24 cellular contexts compared by ENCODE assay signal in genomic region chr4:147640331-147640730, GRCh38. TPM values are rescaled to one million over a fixed set of nuclear protein-coding genes. Genes with fewer than 3 reads are reported as not detected.
DNase-seq lines count a peak whose midpoint lies in the region; ATAC-seq and TF ChIP-seq lines count a peak whose summit lies in the region.
"Had no signal": no experiment of that assay in that cellular context is flagged by ENCODE, and none has a peak within 500 bp of the region (broad histone marks: within the 10 kb centered on the region; RNA-seq: fewer than 3 reads in every experiment).

No MANE protein-coding gene starts in this region.

- H3K4me3 Mint-ChIP-seq in activated naive CD8-positive, alpha-beta T cell treated with anti-CD3 and anti-CD28 coated beads, Interleukin-2, amount 10 ng/mL, durations not matched to agents 7 days and 5 days, result no peak overlapping the region
- H3K4me3 Mint-ChIP-seq in activated naive CD8-positive, alpha-beta T cell treated with anti-CD3 and anti-CD28 coated beads for 36 hours, result no peak overlapping the region
- H3K4me3 Mint-ChIP-seq in T-helper 17 cell, result no peak overlapping the region
- no peak overlapping the region for H3K4me3 Mint-ChIP-seq in stimulated activated memory B cell treated with anti-CD40 and anti-IgM and Interleukin-4, amounts not matched to agents 10 μg/mL and 1 μg/mL and 100 μg/mL, for 72 hours
- H3K4me3 Mint-ChIP-seq: activated CD4-positive, alpha-beta memory T cell treated with anti-CD3 and anti-CD28 coated beads, Interleukin-2, amount 10 ng/mL, durations not matched to agents 7 days and 5 days; stimulated activated effector memory CD8-positive, alpha-beta T cell treated with anti-CD3 and anti-CD28 coated beads, Interleukin-12 subunit alpha, Interleukin-12 subunit beta, amount 100 ng/mL, for 72 hours had no signal

- peaks cover 16% of the 10 kb centered on the region for H3K4me1 Mint-ChIP-seq in activated naive CD8-positive, alpha-beta T cell treated with anti-CD3 and anti-CD28 coated beads, Interleukin-2, amount 10 ng/mL, durations not matched to agents 7 days and 5 days
- peaks cover 23% of the 10 kb centered on the region for H3K4me1 Mint-ChIP-seq in activated naive CD8-positive, alpha-beta T cell treated with anti-CD3 and anti-CD28 coated beads for 36 hours
- H3K4me1 Mint-ChIP-seq in T-helper 17 cell, result peaks cover 21% of the 10 kb centered on the region
- H3K4me1 Mint-ChIP-seq in stimulated activated memory B cell treated with anti-CD40 and anti-IgM and Interleukin-4, amounts not matched to agents 10 μg/mL and 1 μg/mL and 100 μg/mL, for 72 hours, result peaks cover 12% of the 10 kb centered on the region

- no peaks in the 10 kb centered on the region for H3K27me3 Mint-ChIP-seq in activated naive CD8-positive, alpha-beta T cell treated with anti-CD3 and anti-CD28 coated beads, Interleukin-2, amount 10 ng/mL, durations not matched to agents 7 days and 5 days
- no peaks in the 10 kb centered on the region for H3K27me3 Mint-ChIP-seq in activated naive CD8-positive, alpha-beta T cell treated with anti-CD3 and anti-CD28 coated beads for 36 hours
- H3K27me3 Mint-ChIP-seq in T-helper 17 cell, result no peaks in the 10 kb centered on the region
- no peaks in the 10 kb centered on the region for H3K27me3 Mint-ChIP-seq in stimulated activated memory B cell treated with anti-CD40 and anti-IgM and Interleukin-4, amounts not matched to agents 10 μg/mL and 1 μg/mL and 100 μg/mL, for 72 hours
- H3K27me3 Mint-ChIP-seq: activated CD4-positive, alpha-beta memory T cell treated with anti-CD3 and anti-CD28 coated beads, Interleukin-2, amount 10 ng/mL, durations not matched to agents 7 days and 5 days had no signal

- H3K4me3 ChIP-seq in fibroblast of mammary gland (ENCODE audit: control insufficient read depth, low read depth, low read length), result no peak overlapping the region
- H3K4me3 ChIP-seq: adrenal gland, cardiac muscle cell, heart right ventricle had no signal

- H3K36me3 Mint-ChIP-seq in activated naive CD8-positive, alpha-beta T cell treated with anti-CD3 and anti-CD28 coated beads, Interleukin-2, amount 10 ng/mL, durations not matched to agents 7 days and 5 days, result peaks cover 64% of the 10 kb centered on the region
- peaks cover 54% of the 10 kb centered on the region for H3K36me3 Mint-ChIP-seq in activated naive CD8-positive, alpha-beta T cell treated with anti-CD3 and anti-CD28 coated beads for 36 hours
- peaks cover 10% of the 10 kb centered on the region for H3K36me3 Mint-ChIP-seq in T-helper 17 cell (ENCODE audit: low read depth)
- peaks cover 63% of the 10 kb centered on the region for H3K36me3 Mint-ChIP-seq in stimulated activated memory B cell treated with anti-CD40 and anti-IgM and Interleukin-4, amounts not matched to agents 10 μg/mL and 1 μg/mL and 100 μg/mL, for 72 hours

- no peaks in the 10 kb centered on the region for H3K9me3 ChIP-seq in T-helper 17 cell (ENCODE audit: control insufficient read depth, low read length, poor library complexity, severe bottlenecking)
- H3K9me3 ChIP-seq: adrenal gland, BE2C, Caco-2 had no signal

- no peak for ATAC-seq in activated naive CD8-positive, alpha-beta T cell treated with anti-CD3 and anti-CD28 coated beads, Interleukin-2, amount 10 ng/mL, durations not matched to agents 7 days and 5 days (ENCODE audit: low read depth)
- ATAC-seq in T-helper 17 cell, result no peak
- no peak for ATAC-seq in stimulated activated memory B cell treated with anti-CD40 and anti-IgM and Interleukin-4, amounts not matched to agents 10 μg/mL and 1 μg/mL and 100 μg/mL, for 72 hours
- no peak for ATAC-seq in GM18870 (IDR thresholded peaks at IDR 0.05; ENCODE audit: unreplicated experiment)
- ATAC-seq: activated CD4-positive, CD25-positive, alpha-beta regulatory T cell treated with anti-CD3 and anti-CD28 coated beads, Interleukin-2, amount 50 U/mL, for 24 hours; heart right ventricle; stimulated activated effector memory CD8-positive, alpha-beta T cell treated with anti-CD3 and anti-CD28 coated beads, Interleukin-12 subunit alpha, Interleukin-12 subunit beta, amount 100 ng/mL, for 72 hours had no signal

- H3K27ac Mint-ChIP-seq in activated naive CD8-positive, alpha-beta T cell treated with anti-CD3 and anti-CD28 coated beads, Interleukin-2, amount 10 ng/mL, durations not matched to agents 7 days and 5 days, result peak overlapping the region; percentile 10
- H3K27ac Mint-ChIP-seq in activated naive CD8-positive, alpha-beta T cell treated with anti-CD3 and anti-CD28 coated beads for 36 hours, result no peak overlapping the region
- peak overlapping the region; percentile 19 for H3K27ac Mint-ChIP-seq in T-helper 17 cell
- peak overlapping the region; percentile 38 for H3K27ac Mint-ChIP-seq in stimulated activated memory B cell treated with anti-CD40 and anti-IgM and Interleukin-4, amounts not matched to agents 10 μg/mL and 1 μg/mL and 100 μg/mL, for 72 hours
- H3K27ac Mint-ChIP-seq: activated CD4-positive, alpha-beta memory T cell treated with anti-CD3 and anti-CD28 coated beads, Interleukin-2, amount 10 ng/mL, durations not matched to agents 7 days and 5 days; stimulated activated effector memory CD8-positive, alpha-beta T cell treated with anti-CD3 and anti-CD28 coated beads, Interleukin-12 subunit alpha, Interleukin-12 subunit beta, amount 100 ng/mL, for 72 hours had no signal

- POLR2A ChIA-PET in activated naive CD8-positive, alpha-beta T cell treated with anti-CD3 and anti-CD28 coated beads, Interleukin-2, amount 10 ng/mL, durations not matched to agents 7 days and 5 days (lab: Charles Lee), result no interaction called here

- H3K9me3 Mint-ChIP-seq in activated naive CD8-positive, alpha-beta T cell treated with anti-CD3 and anti-CD28 coated beads, Interleukin-2, amount 10 ng/mL, durations not matched to agents 7 days and 5 days, result no peaks in the 10 kb centered on the region
- peaks cover 6% of the 10 kb centered on the region for H3K9me3 Mint-ChIP-seq in activated naive CD8-positive, alpha-beta T cell treated with anti-CD3 and anti-CD28 coated beads for 36 hours
- H3K9me3 Mint-ChIP-seq in stimulated activated memory B cell treated with anti-CD40 and anti-IgM and Interleukin-4, amounts not matched to agents 10 μg/mL and 1 μg/mL and 100 μg/mL, for 72 hours, result peaks cover 7% of the 10 kb centered on the region
- H3K9me3 Mint-ChIP-seq: activated CD4-positive, alpha-beta memory T cell treated with anti-CD3 and anti-CD28 coated beads, Interleukin-2, amount 10 ng/mL, durations not matched to agents 7 days and 5 days; stimulated activated effector memory CD8-positive, alpha-beta T cell treated with anti-CD3 and anti-CD28 coated beads, Interleukin-12 subunit alpha, Interleukin-12 subunit beta, amount 100 ng/mL, for 72 hours had no signal

- no peak for DNase-seq in activated naive CD8-positive, alpha-beta T cell treated with anti-CD3 and anti-CD28 coated beads, Interleukin-2, amount 10 ng/mL, durations not matched to agents 7 days and 5 days
- DNase-seq in activated naive CD8-positive, alpha-beta T cell treated with anti-CD3 and anti-CD28 coated beads for 36 hours, result no peak
- DNase-seq in T-helper 17 cell (no peak), fibroblast of mammary gland (ENCODE audit: low read depth) (peak; percentile 13), H4 (ENCODE audit: low spot score) (no peak)
- DNase-seq in stimulated activated CD4-positive, alpha-beta T cell treated with anti-CD3 and anti-CD28 coated beads, Interleukin-4, amount 100 ng/mL, for 1 hour, result no peak
- DNase-seq: 8988T; activated CD4-positive, alpha-beta memory T cell treated with anti-CD3 and anti-CD28 coated beads, Interleukin-2, amount 10 ng/mL, durations not matched to agents 7 days and 5 days; activated effector memory CD4-positive, alpha-beta T cell treated with anti-CD3 and anti-CD28 coated beads, Interleukin-2, amount 50 U/mL, for 16 hours; adrenal gland; BE2C; Caco-2; dermis blood vessel endothelial cell; DND-41; heart right ventricle; NCI-H1417; NCI-H2081; SIG-M5; SW 1271 had no signal

- no peak for TF ChIP-seq CTCF in fibroblast of mammary gland (conservative IDR thresholded peaks at IDR 0.05; ENCODE audit: control insufficient read depth, insufficient read depth, low read depth, low read length)

RNA-seq across cellular contexts. Expression of gene TMEM184C, which starts 23.1 kb away (rescaled TPM):
- total RNA-seq in activated naive CD8-positive, alpha-beta T cell treated with anti-CD3 and anti-CD28 coated beads, Interleukin-2, amount 10 ng/mL, durations not matched to agents 7 days and 5 days, result 10 to 100 TPM; 22.5 to 24.0 TPM
- total RNA-seq in activated naive CD8-positive, alpha-beta T cell treated with anti-CD3 and anti-CD28 coated beads for 36 hours, result 10 to 100 TPM; 19.2 to 21.0 TPM
- total RNA-seq in T-helper 17 cell, result 10 to 100 TPM; 14.2 to 18.0 TPM
- 37.9 and 41.9 TPM in 2 replicates for total RNA-seq in H4 (2014; rRNA removed; shearing (Covaris generic))

RNA-seq across cellular contexts. Expression of gene PRMT9, which starts 43.6 kb away (rescaled TPM):
- total RNA-seq in activated naive CD8-positive, alpha-beta T cell treated with anti-CD3 and anti-CD28 coated beads, Interleukin-2, amount 10 ng/mL, durations not matched to agents 7 days and 5 days, result 10 to 100 TPM; 12.0 to 12.5 TPM
- total RNA-seq in activated naive CD8-positive, alpha-beta T cell treated with anti-CD3 and anti-CD28 coated beads for 36 hours, result 1 to 10 TPM; 6.8 to 7.1 TPM
- total RNA-seq in T-helper 17 cell, result 10 to 100 TPM; 13.9 to 21.3 TPM
- total RNA-seq in H4 (2014; rRNA removed; shearing (Covaris generic)), result 8.3 and 10.5 TPM in 2 replicates
